8 cellular contexts compared by ENCODE assay signal in genomic region chr6:43060034-43060754, GRCh38. TPM values are rescaled to one million over a fixed set of nuclear protein-coding genes. Genes with fewer than 3 reads are reported as not detected.
DNase-seq lines count a peak whose midpoint lies in the region; ATAC-seq, FAIRE-seq and TF ChIP-seq lines count a peak whose summit lies in the region.

No MANE protein-coding gene starts in this region.

- peak overlapping the region; percentile 99 for H3K27ac Mint-ChIP-seq in CD8-positive, alpha-beta T cell

- H3K9me1 ChIP-seq in keratinocyte (ENCODE audit: control insufficient read depth, extremely low read depth, insufficient read depth, low read length), result no peaks in the 10 kb centered on the region

- in situ Hi-C loops in GM12878 (cut with MboI), result no loop called here

- peaks cover 18% of the 10 kb centered on the region for H3K4me1 ChIP-seq in CD8-positive, alpha-beta T cell (ENCODE audit: insufficient read depth, low read length)
- H3K4me1 ChIP-seq in KMS-11 (ENCODE audit: low read depth, poor library complexity, severe bottlenecking) (peaks cover 16% of the 10 kb centered on the region), GM12878 (ENCODE audit: control insufficient read depth, insufficient read depth, low read length) (peaks cover 3% of the 10 kb centered on the region; the same call in 1 of the 2 replicates), keratinocyte (ENCODE audit: control insufficient read depth, extremely low read depth, insufficient read depth, low read length) (peaks cover 12% of the 10 kb centered on the region)

- H3K9me3 Mint-ChIP-seq in CD8-positive, alpha-beta T cell, result no peaks in the 10 kb centered on the region

- H3K79me2 ChIP-seq in KMS-11 (ENCODE audit: insufficient read depth, low read depth), result peaks cover 13% of the 10 kb centered on the region
- peaks cover 15% of the 10 kb centered on the region for H3K79me2 ChIP-seq in GM12878 (ENCODE audit: control insufficient read depth, insufficient read depth, low read length)
- peaks cover 16% of the 10 kb centered on the region for H3K79me2 ChIP-seq in keratinocyte (ENCODE audit: control insufficient read depth, insufficient read depth, low read length)

- FAIRE-seq in GM12878 (lab: Jason Lieb, UNC) (no peak), keratinocyte (lab: Jason Lieb, UNC) (peak; percentile 23)

- peak overlapping the region; percentile 84 for H3K27ac ChIP-seq in CD8-positive, alpha-beta T cell (ENCODE audit: low read depth, low read length)
- H3K27ac ChIP-seq in KMS-11 (no peak overlapping the region; the same call in 1 of the 2 replicates), GM12878 (ENCODE audit: control insufficient read depth, insufficient read depth) (peak overlapping the region; percentile 87), keratinocyte (ENCODE audit: control insufficient read depth, insufficient read depth, low read length) (peak overlapping the region; percentile 99), substantia nigra (ENCODE audit: low read depth, low read length, poor library complexity, severe bottlenecking) (peak overlapping the region; percentile 79)

- H2AFZ ChIP-seq in KMS-11 (ENCODE audit: low read depth) (peak overlapping the region; percentile 93), GM12878 (ENCODE audit: control insufficient read depth, low read depth, low read length) (peak overlapping the region; percentile 100), keratinocyte (ENCODE audit: control insufficient read depth, low read length) (peak overlapping the region; percentile 99)

- POLR2A ChIA-PET in CD8-positive, alpha-beta T cell (lab: Charles Lee), result interaction anchor here (0.6 to 4.1 kb wide), 11 partner anchors 15 to 367 kb away, joined by 3 to 33 read pairs (median 7); partner anchors contain the start of genes ABCC10, CNPY3, KLHDC3 and MEA1
- POLR2A ChIA-PET in GM12878 (lab: Charles Lee), result interaction anchor here (0.5 to 2.5 kb wide), 8 partner anchors 37 to 314 kb away, joined by 3 to 19 read pairs (median 7); partner anchors contain the start of genes CUL9, KLHDC3, MEA1 and PEX6

- dilution Hi-C loops in keratinocyte (cut with MboI; ENCODE audit: extremely low pct_ligation_motif_present, low sequenced_read_pairs), result no loop called here

- SMC1A ChIA-PET in GM12878 (lab: Charles Lee; ENCODE audit: uncharacterized antibody, unreplicated experiment), result interaction anchor here (1.4 to 1.6 kb wide), 2 partner anchors 86 to 147 kb away, joined by 3 to 6 read pairs; no protein-coding TSS in a partner anchor

- 10% methylated on average over 13 of the region's 15 CpGs for WGBS in GM12878 (ENCODE audit: insufficient coverage, insufficient replicate concordance, low lambda C conversion rate, missing lambda C conversion rate)

- peak overlapping the region; percentile 95 for H3K4me3 Mint-ChIP-seq in CD8-positive, alpha-beta T cell

- no peak for TF ChIP-seq RAD21 in GM12878 (IDR thresholded peaks at IDR 0.05; ENCODE audit: insufficient read depth, low read depth, low read length)

- no peaks in the 10 kb centered on the region for H3K27me3 Mint-ChIP-seq in CD8-positive, alpha-beta T cell (ENCODE audit: low read depth)

- no peak for TF ChIP-seq POLR2A in GM12878 (IDR thresholded peaks at IDR 0.05; ENCODE audit: low read depth, low read length)

- no peak for DNase-seq in CD8-positive, alpha-beta T cell
- DNase-seq in GM12878 (ENCODE audit: low read depth, low spot score) (no peak), keratinocyte (ENCODE audit: low read depth, low spot score) (no peak), substantia nigra (lab: John Stamatoyannopoulos, UW) (peak in 1 of 49 donors; percentile 47), AML-193 (lab: John Stamatoyannopoulos, UW) (no peak), GM19238 (ENCODE audit: insufficient read length, low spot score) (no peak)

- peak overlapping the region; percentile 84; the same call in 1 of the 2 replicates for H3K9ac ChIP-seq in KMS-11
- peak overlapping the region; percentile 83 for H3K9ac ChIP-seq in GM12878 (ENCODE audit: control insufficient read depth, insufficient read depth, low read length)
- H3K9ac ChIP-seq in keratinocyte (ENCODE audit: control insufficient read depth, extremely low read depth, insufficient read depth, low read length), result peak overlapping the region; percentile 98

- BruUV-seq in GM12878 (replicated peaks; lab: Mats Ljungman, UMichigan), result TSS peak; percentile 72

- intact Hi-C loops in CD8-positive, alpha-beta T cell (cut with DNase I, micrococcal nuclease), result loop anchor here in 1 of 2 experiments (2.0 to 5.0 kb wide), 2 partner anchors 111 to 158 kb away; partner anchors contain the start of gene SRF
- intact Hi-C loops in GM12878 (cut with micrococcal nuclease; ENCODE audit: unreplicated experiment), result no loop called here

- H3K4me1 Mint-ChIP-seq in CD8-positive, alpha-beta T cell (ENCODE audit: low read depth), result peaks cover 43% of the 10 kb centered on the region

- H3K36me3 ChIP-seq in CD8-positive, alpha-beta T cell (ENCODE audit: insufficient read depth, low read length), result no peaks in the 10 kb centered on the region
- no peaks in the 10 kb centered on the region for H3K36me3 ChIP-seq in KMS-11 (ENCODE audit: insufficient read depth)
- no peaks in the 10 kb centered on the region; a peak in 2 of 4 replicates for H3K36me3 ChIP-seq in GM12878 (ENCODE audit: control insufficient read depth in 2 of 2, insufficient read depth in 2 of 2, low read length in 1 of 2)
- H3K36me3 ChIP-seq in keratinocyte (ENCODE audit: control insufficient read depth in 2 of 2, extremely low read depth in 1 of 2, insufficient read depth in 2 of 2, low read length in 2 of 2), result peaks cover 6 to 12% of the 10 kb centered on the region in 2 experiments

- H3K4me2 ChIP-seq in KMS-11, result peak overlapping the region; percentile 82
- peak overlapping the region; percentile 97 for H3K4me2 ChIP-seq in GM12878 (ENCODE audit: control insufficient read depth, insufficient read depth)
- H3K4me2 ChIP-seq in keratinocyte (ENCODE audit: control insufficient read depth, extremely low read depth, insufficient read depth, low read depth, low read length), result peak overlapping the region; percentile 90

- no peaks in the 10 kb centered on the region for H4K20me1 ChIP-seq in KMS-11 (ENCODE audit: insufficient read depth)
- no peaks in the 10 kb centered on the region for H4K20me1 ChIP-seq in GM12878 (ENCODE audit: control insufficient read depth, insufficient read depth)
- no peaks in the 10 kb centered on the region for H4K20me1 ChIP-seq in keratinocyte (ENCODE audit: control insufficient read depth, extremely low read depth, insufficient read depth, low read length)

- peak overlapping the region; percentile 81 for H3K4me3 ChIP-seq in CD8-positive, alpha-beta T cell (ENCODE audit: low read depth, low read length)
- H3K4me3 ChIP-seq in KMS-11 (IDR thresholded peaks at IDR 0.05; ENCODE audit: insufficient read depth, low read depth, low read length) (no peak overlapping the region), GM12878 (peak overlapping the region; percentile 79), keratinocyte (ENCODE audit: control insufficient read depth in 2 of 3, extremely low read depth in 1 of 3, insufficient read depth in 2 of 3, low read depth in 1 of 3, low read length in 3 of 3) (peak overlapping the region; percentile 56 to 99 (median 92))

- no peaks in the 10 kb centered on the region for H3K9me3 ChIP-seq in CD8-positive, alpha-beta T cell (ENCODE audit: low read length)
- H3K9me3 ChIP-seq in GM12878 (replicated peaks; ENCODE audit: control insufficient read depth, insufficient read depth, low read length), result no peaks in the 10 kb centered on the region
- no peaks in the 10 kb centered on the region for H3K9me3 ChIP-seq in keratinocyte (ENCODE audit: control insufficient read depth, low read depth, low read length)

- H3K36me3 Mint-ChIP-seq in CD8-positive, alpha-beta T cell, result peaks cover 66% of the 10 kb centered on the region

- TF ChIP-seq EP300 in GM12878 (IDR thresholded peaks at IDR 0.05; ENCODE audit: borderline replicate concordance in 1 of 2, control insufficient read depth in 1 of 2, low read depth in 2 of 2, low read length in 2 of 2), result no peak

- TF ChIP-seq CTCF in CD8-positive, alpha-beta T cell (IDR thresholded peaks at IDR 0.05), result no peak
- TF ChIP-seq CTCF in KMS-11 (conservative IDR thresholded peaks at IDR 0.05; ENCODE audit: low read depth, low read length) (no peak), GM12878 (IDR thresholded peaks at IDR 0.05 in 2 of 3, conservative IDR thresholded peaks at IDR 0.05 in 1 of 3; ENCODE audit: control insufficient read depth in 2 of 3, extremely low read depth in 1 of 3, insufficient read depth in 1 of 3, low read depth in 3 of 3, low read length in 3 of 3) (no peak), keratinocyte (optimal IDR thresholded peaks at IDR 0.05 in 1 of 3, IDR thresholded peaks at IDR 0.05 in 1 of 3, conservative IDR thresholded peaks at IDR 0.05 in 1 of 3; ENCODE audit: extremely low read depth in 1 of 3, insufficient read depth in 2 of 3, low read length in 3 of 3) (no peak)

- no peaks in the 10 kb centered on the region for H3K27me3 ChIP-seq in CD8-positive, alpha-beta T cell (ENCODE audit: insufficient read depth, low read length)
- H3K27me3 ChIP-seq in KMS-11 (ENCODE audit: insufficient read depth, low read depth), result no peaks in the 10 kb centered on the region
- H3K27me3 ChIP-seq in GM12878 (replicated peaks in 1 of 2; ENCODE audit: control insufficient read depth in 2 of 2, insufficient read depth in 2 of 2, low read length in 1 of 2), result no peaks in the 10 kb centered on the region
- H3K27me3 ChIP-seq in keratinocyte (ENCODE audit: control insufficient read depth, extremely low read depth, insufficient read depth, low read length), result no peaks in the 10 kb centered on the region

- RAD21 ChIA-PET in GM12878 (lab: Charles Lee; ENCODE audit: unreplicated experiment), result interaction anchor here (0.8 to 3.0 kb wide), 5 partner anchors 9 to 84 kb away, joined by 3 to 16 read pairs (median 5); partner anchors contain the start of genes KLHDC3 and MEA1

- CTCF ChIA-PET in CD8-positive, alpha-beta T cell (lab: Charles Lee), result interaction anchor here (0.7 to 1.2 kb wide), 3 partner anchors 37 to 158 kb away, joined by 3 to 4 read pairs (median 4); partner anchors contain the start of genes KLHDC3 and MEA1
- CTCF ChIA-PET in GM12878 (lab: Yijun Ruan, JAX), result interaction anchor here (1.4 kb wide), 1 partner anchor 84 kb away, joined by 4 read pairs; no protein-coding TSS in a partner anchor

- no peak for ATAC-seq in CD8-positive, alpha-beta T cell
- ATAC-seq in GM12878, result no peak
- ATAC-seq in HG02588 (IDR thresholded peaks at IDR 0.05; ENCODE audit: unreplicated experiment), result no peak

RNA-seq across cellular contexts. Expression of gene KLC4, which starts 0.8 kb away (rescaled TPM):
- 10 to 100 TPM; 42.1 to 57.4 TPM for total RNA-seq in CD8-positive, alpha-beta T cell
- total RNA-seq in GM12878 (2013; cell fraction: nucleolus; rRNA removed), result 33.4 and 33.8 TPM in 2 replicates
- 8.4 TPM in 2 replicates for total RNA-seq in GM12878 (2014; rRNA removed)
- total RNA-seq in GM12878 (2014; rRNA removed; fragmentation: Illumina TruSeq; extraction: Trizol), result 4.2 and 4.8 TPM in 2 replicates
- total RNA-seq in GM12878 (2021), result 9.5 and 11.8 TPM in 2 replicates
- 10.7 TPM for polyA plus RNA-seq in GM12878 (2011; ENCODE audit: low read depth)
- 11.0 and 13.4 TPM in 2 replicates for polyA plus RNA-seq in GM12878 (2011; rRNA removed)
- polyA plus RNA-seq in GM12878 (2011; cell fraction: cytosol; rRNA removed), result 10.3 and 13.1 TPM in 2 replicates
- polyA plus RNA-seq in GM12878 (2011; cell fraction: nucleus; rRNA removed), result 54.8 and 62.8 TPM in 2 replicates
- 16.8 and 17.7 TPM in 2 replicates for polyA plus RNA-seq in GM12878 (2012)
- 3.5 and 6.2 TPM in 2 replicates for polyA plus RNA-seq in GM12878 (2014; fragmentation: Illumina TruSeq; extraction: Trizol)
- polyA plus RNA-seq in GM12878 (2014; fragmentation: Nextera tagmentation; extraction: Ambion mirVana), result 1 to 10 TPM in 1 of 2 experiments, under 1 TPM in 1; 0.90 to 2.4 TPM
- 7.5 and 10.1 TPM in 2 replicates for polyA plus RNA-seq in GM12878 (2014; rRNA removed)
- polyA plus RNA-seq in GM12878 (2016; fragmentation: Nextera tagmentation; extraction: Ambion mirVana), result 1 to 10 TPM; 6.3 to 7.9 TPM
- polyA minus RNA-seq in GM12878 (2011; rRNA and poly(A)+ RNA removed), result 10.5 and 14.0 TPM in 2 replicates
- polyA minus RNA-seq in GM12878 (2011; cell fraction: cytosol; rRNA and poly(A)+ RNA removed), result 2.9 and 5.6 TPM in 2 replicates
- polyA minus RNA-seq in GM12878 (2011; cell fraction: nucleus; rRNA and poly(A)+ RNA removed), result 15.2 and 21.5 TPM in 2 replicates
- polyA plus RNA-seq in keratinocyte, result 8.3 to 15.2 TPM (median 8.8 TPM) in 3 replicates
- polyA plus RNA-seq in keratinocyte (2011; ENCODE audit: low read depth), result 7.9 TPM
- polyA plus RNA-seq in keratinocyte (2011; cell fraction: cytosol; rRNA removed), result 3.9 and 5.4 TPM in 2 replicates
- polyA plus RNA-seq in keratinocyte (2011; cell fraction: nucleus; rRNA removed), result 24.8 and 29.9 TPM in 2 replicates
- polyA plus RNA-seq in keratinocyte (2012; ENCODE audit: low replicate concordance), result 9.3 and 10.9 TPM in 2 replicates
- 8.7 to 20.4 TPM (median 12.8 TPM) in 3 replicates for polyA minus RNA-seq in keratinocyte
- polyA minus RNA-seq in keratinocyte (2011; cell fraction: cytosol; rRNA and poly(A)+ RNA removed), result 6.7 TPM
- polyA minus RNA-seq in keratinocyte (2011; cell fraction: nucleus; rRNA and poly(A)+ RNA removed), result 6.4 and 11.9 TPM in 2 replicates

RNA-seq across cellular contexts. Expression of gene MRPL2, which starts 1.0 kb away (rescaled TPM):
- total RNA-seq in CD8-positive, alpha-beta T cell, result 10 to 100 TPM; 38.9 to 41.6 TPM
- 20.0 and 20.1 TPM in 2 replicates for total RNA-seq in GM12878 (2013; cell fraction: nucleolus; rRNA removed)
- 33.2 and 34.8 TPM in 2 replicates for total RNA-seq in GM12878 (2014; rRNA removed)
- 32.7 and 38.6 TPM in 2 replicates for total RNA-seq in GM12878 (2014; rRNA removed; fragmentation: Illumina TruSeq; extraction: Trizol)
- total RNA-seq in GM12878 (2021), result 95.0 and 100 TPM in 2 replicates
- 15.7 TPM for polyA plus RNA-seq in GM12878 (2011; ENCODE audit: low read depth)
- 19.7 and 44.5 TPM in 2 replicates for polyA plus RNA-seq in GM12878 (2011; rRNA removed)
- polyA plus RNA-seq in GM12878 (2011; cell fraction: cytosol; rRNA removed), result 44.2 and 56.0 TPM in 2 replicates
- polyA plus RNA-seq in GM12878 (2011; cell fraction: nucleus; rRNA removed), result 41.5 and 42.3 TPM in 2 replicates
- polyA plus RNA-seq in GM12878 (2012), result 63.1 and 66.6 TPM in 2 replicates
- 43.1 and 59.7 TPM in 2 replicates for polyA plus RNA-seq in GM12878 (2014; fragmentation: Illumina TruSeq; extraction: Trizol)
- polyA plus RNA-seq in GM12878 (2014; fragmentation: Nextera tagmentation; extraction: Ambion mirVana), result 10 to 100 TPM; 29.7 to 42.1 TPM
- polyA plus RNA-seq in GM12878 (2014; rRNA removed), result 56.0 and 56.6 TPM in 2 replicates
- polyA plus RNA-seq in GM12878 (2016; fragmentation: Nextera tagmentation; extraction: Ambion mirVana), result 100 to 1,000 TPM; 120 to 125 TPM
- 23.8 and 31.3 TPM in 2 replicates for polyA minus RNA-seq in GM12878 (2011; rRNA and poly(A)+ RNA removed)
- 10.7 and 26.8 TPM in 2 replicates for polyA minus RNA-seq in GM12878 (2011; cell fraction: cytosol; rRNA and poly(A)+ RNA removed)
- polyA minus RNA-seq in GM12878 (2011; cell fraction: nucleus; rRNA and poly(A)+ RNA removed), result 11.4 and 18.5 TPM in 2 replicates
- 25.6 to 36.0 TPM (median 27.4 TPM) in 3 replicates for polyA plus RNA-seq in keratinocyte
- polyA plus RNA-seq in keratinocyte (2011; ENCODE audit: low read depth), result 21.2 TPM
- polyA plus RNA-seq in keratinocyte (2011; cell fraction: cytosol; rRNA removed), result 13.2 and 21.0 TPM in 2 replicates
- polyA plus RNA-seq in keratinocyte (2011; cell fraction: nucleus; rRNA removed), result 24.3 and 33.7 TPM in 2 replicates
- polyA plus RNA-seq in keratinocyte (2012; ENCODE audit: low replicate concordance), result 52.2 and 59.4 TPM in 2 replicates
- polyA minus RNA-seq in keratinocyte, result 12.1 to 26.4 TPM (median 12.9 TPM) in 3 replicates
- 37.8 TPM for polyA minus RNA-seq in keratinocyte (2011; cell fraction: cytosol; rRNA and poly(A)+ RNA removed)
- 6.5 and 8.2 TPM in 2 replicates for polyA minus RNA-seq in keratinocyte (2011; cell fraction: nucleus; rRNA and poly(A)+ RNA removed)

RNA-seq across cellular contexts. Expression of gene CUL7, which starts 6.5 kb away (rescaled TPM):
- 1 to 10 TPM; 5.2 to 5.4 TPM for total RNA-seq in CD8-positive, alpha-beta T cell
- 38.0 and 44.3 TPM in 2 replicates for total RNA-seq in GM12878 (2013; cell fraction: nucleolus; rRNA removed)
- 10.6 and 10.8 TPM in 2 replicates for total RNA-seq in GM12878 (2014; rRNA removed)
- 6.0 TPM in 2 replicates for total RNA-seq in GM12878 (2014; rRNA removed; fragmentation: Illumina TruSeq; extraction: Trizol)
- total RNA-seq in GM12878 (2021), result 15.6 and 15.8 TPM in 2 replicates
- 8.7 TPM for polyA plus RNA-seq in GM12878 (2011; ENCODE audit: low read depth)
- 9.2 and 18.4 TPM in 2 replicates for polyA plus RNA-seq in GM12878 (2011; rRNA removed)
- 22.5 and 25.4 TPM in 2 replicates for polyA plus RNA-seq in GM12878 (2011; cell fraction: cytosol; rRNA removed)
- 91.6 and 101 TPM in 2 replicates for polyA plus RNA-seq in GM12878 (2011; cell fraction: nucleus; rRNA removed)
- polyA plus RNA-seq in GM12878 (2012), result 17.9 and 22.8 TPM in 2 replicates
- polyA plus RNA-seq in GM12878 (2014; fragmentation: Illumina TruSeq; extraction: Trizol), result 4.6 and 7.3 TPM in 2 replicates
- 1 to 10 TPM in 1 of 2 experiments, under 1 TPM in 1; 0.66 to 1.1 TPM for polyA plus RNA-seq in GM12878 (2014; fragmentation: Nextera tagmentation; extraction: Ambion mirVana)
- polyA plus RNA-seq in GM12878 (2014; rRNA removed), result 12.8 and 14.1 TPM in 2 replicates
- polyA plus RNA-seq in GM12878 (2016; fragmentation: Nextera tagmentation; extraction: Ambion mirVana), result 10 to 100 TPM; 11.0 to 11.1 TPM
- 24.1 and 34.4 TPM in 2 replicates for polyA minus RNA-seq in GM12878 (2011; rRNA and poly(A)+ RNA removed)
- polyA minus RNA-seq in GM12878 (2011; cell fraction: cytosol; rRNA and poly(A)+ RNA removed), result 9.5 and 11.5 TPM in 2 replicates
- 20.7 and 29.7 TPM in 2 replicates for polyA minus RNA-seq in GM12878 (2011; cell fraction: nucleus; rRNA and poly(A)+ RNA removed)
- polyA plus RNA-seq in keratinocyte, result 8.1 to 15.0 TPM (median 10.4 TPM) in 3 replicates
- 4.6 TPM for polyA plus RNA-seq in keratinocyte (2011; ENCODE audit: low read depth)
- polyA plus RNA-seq in keratinocyte (2011; cell fraction: cytosol; rRNA removed), result 5.7 and 8.6 TPM in 2 replicates
- 23.8 and 29.9 TPM in 2 replicates for polyA plus RNA-seq in keratinocyte (2011; cell fraction: nucleus; rRNA removed)
- polyA plus RNA-seq in keratinocyte (2012; ENCODE audit: low replicate concordance), result 8.8 and 10.9 TPM in 2 replicates
- polyA minus RNA-seq in keratinocyte, result 20.3 to 34.4 TPM (median 20.9 TPM) in 3 replicates
- polyA minus RNA-seq in keratinocyte (2011; cell fraction: cytosol; rRNA and poly(A)+ RNA removed), result 13.4 TPM
- 22.1 and 22.4 TPM in 2 replicates for polyA minus RNA-seq in keratinocyte (2011; cell fraction: nucleus; rRNA and poly(A)+ RNA removed)

RNA-seq across cellular contexts. Expression of gene PTK7, which starts 15.9 kb away (rescaled TPM):
- total RNA-seq in CD8-positive, alpha-beta T cell, result 10 to 100 TPM in 1 of 2 experiments, 1 to 10 TPM in 1; 9.9 to 11.5 TPM
- 20.8 and 24.5 TPM in 2 replicates for total RNA-seq in GM12878 (2013; cell fraction: nucleolus; rRNA removed)
- total RNA-seq in GM12878 (2014; rRNA removed), result 3.3 and 4.1 TPM in 2 replicates
- total RNA-seq in GM12878 (2014; rRNA removed; fragmentation: Illumina TruSeq; extraction: Trizol), result 2.1 and 2.7 TPM in 2 replicates
- total RNA-seq in GM12878 (2021), result 6.2 TPM in 2 replicates
- 1.3 TPM for polyA plus RNA-seq in GM12878 (2011; ENCODE audit: low read depth)
- polyA plus RNA-seq in GM12878 (2011; rRNA removed), result 10.7 and 14.4 TPM in 2 replicates
- polyA plus RNA-seq in GM12878 (2011; cell fraction: cytosol; rRNA removed), result 14.6 and 18.5 TPM in 2 replicates
- 67.6 and 95.6 TPM in 2 replicates for polyA plus RNA-seq in GM12878 (2011; cell fraction: nucleus; rRNA removed)
- polyA plus RNA-seq in GM12878 (2012), result 2.8 and 3.7 TPM in 2 replicates
- polyA plus RNA-seq in GM12878 (2014; fragmentation: Illumina TruSeq; extraction: Trizol), result 2.4 TPM in 2 replicates
- under 1 TPM in 1 of 2 experiments, not detected in 1; 0.18 TPM for polyA plus RNA-seq in GM12878 (2014; fragmentation: Nextera tagmentation; extraction: Ambion mirVana)
- polyA plus RNA-seq in GM12878 (2014; rRNA removed), result 5.4 and 6.4 TPM in 2 replicates
- polyA plus RNA-seq in GM12878 (2016; fragmentation: Nextera tagmentation; extraction: Ambion mirVana), result 1 to 10 TPM; 3.2 to 5.0 TPM
- 16.1 and 27.0 TPM in 2 replicates for polyA minus RNA-seq in GM12878 (2011; rRNA and poly(A)+ RNA removed)
- polyA minus RNA-seq in GM12878 (2011; cell fraction: cytosol; rRNA and poly(A)+ RNA removed), result 8.3 and 12.3 TPM in 2 replicates
- 16.9 and 25.0 TPM in 2 replicates for polyA minus RNA-seq in GM12878 (2011; cell fraction: nucleus; rRNA and poly(A)+ RNA removed)
- 58.8 to 88.8 TPM (median 81.0 TPM) in 3 replicates for polyA plus RNA-seq in keratinocyte
- polyA plus RNA-seq in keratinocyte (2011; ENCODE audit: low read depth), result 20.5 TPM
- polyA plus RNA-seq in keratinocyte (2011; cell fraction: cytosol; rRNA removed), result 21.2 and 28.8 TPM in 2 replicates
- 174 and 213 TPM in 2 replicates for polyA plus RNA-seq in keratinocyte (2011; cell fraction: nucleus; rRNA removed)
- polyA plus RNA-seq in keratinocyte (2012; ENCODE audit: low replicate concordance), result 65.4 and 87.7 TPM in 2 replicates
- polyA minus RNA-seq in keratinocyte, result 137 to 183 TPM (median 148 TPM) in 3 replicates
- polyA minus RNA-seq in keratinocyte (2011; cell fraction: cytosol; rRNA and poly(A)+ RNA removed), result 114 TPM
- polyA minus RNA-seq in keratinocyte (2011; cell fraction: nucleus; rRNA and poly(A)+ RNA removed), result 207 and 218 TPM in 2 replicates

RNA-seq across cellular contexts. Expression of gene RRP36, which starts 38.8 kb away (rescaled TPM):
- 10 to 100 TPM; 20.1 to 20.2 TPM for total RNA-seq in CD8-positive, alpha-beta T cell
- total RNA-seq in GM12878 (2013; cell fraction: nucleolus; rRNA removed), result 13.5 and 14.9 TPM in 2 replicates
- 74.6 and 83.6 TPM in 2 replicates for total RNA-seq in GM12878 (2014; rRNA removed)
- total RNA-seq in GM12878 (2014; rRNA removed; fragmentation: Illumina TruSeq; extraction: Trizol), result 74.0 and 83.2 TPM in 2 replicates
- 59.8 and 61.7 TPM in 2 replicates for total RNA-seq in GM12878 (2021)
- 30.5 TPM for polyA plus RNA-seq in GM12878 (2011; ENCODE audit: low read depth)
- 43.8 and 44.9 TPM in 2 replicates for polyA plus RNA-seq in GM12878 (2011; rRNA removed)
- 32.7 and 41.9 TPM in 2 replicates for polyA plus RNA-seq in GM12878 (2011; cell fraction: cytosol; rRNA removed)
- 16.6 and 18.2 TPM in 2 replicates for polyA plus RNA-seq in GM12878 (2011; cell fraction: nucleus; rRNA removed)
- 30.4 and 33.5 TPM in 2 replicates for polyA plus RNA-seq in GM12878 (2012)
- 62.3 and 73.3 TPM in 2 replicates for polyA plus RNA-seq in GM12878 (2014; fragmentation: Illumina TruSeq; extraction: Trizol)
- 10 to 100 TPM; 17.6 to 34.7 TPM for polyA plus RNA-seq in GM12878 (2014; fragmentation: Nextera tagmentation; extraction: Ambion mirVana)
- polyA plus RNA-seq in GM12878 (2014; rRNA removed), result 66.1 and 75.9 TPM in 2 replicates
- 100 to 1,000 TPM; 100 to 101 TPM for polyA plus RNA-seq in GM12878 (2016; fragmentation: Nextera tagmentation; extraction: Ambion mirVana)
- 34.8 and 35.0 TPM in 2 replicates for polyA minus RNA-seq in GM12878 (2011; rRNA and poly(A)+ RNA removed)
- polyA minus RNA-seq in GM12878 (2011; cell fraction: cytosol; rRNA and poly(A)+ RNA removed), result 20.6 and 20.7 TPM in 2 replicates
- polyA minus RNA-seq in GM12878 (2011; cell fraction: nucleus; rRNA and poly(A)+ RNA removed), result 3.7 and 6.6 TPM in 2 replicates
- polyA plus RNA-seq in keratinocyte, result 57.1 to 101 TPM (median 67.5 TPM) in 3 replicates
- 82.9 TPM for polyA plus RNA-seq in keratinocyte (2011; ENCODE audit: low read depth)
- polyA plus RNA-seq in keratinocyte (2011; cell fraction: cytosol; rRNA removed), result 55.6 and 75.1 TPM in 2 replicates
- polyA plus RNA-seq in keratinocyte (2011; cell fraction: nucleus; rRNA removed), result 42.1 and 44.9 TPM in 2 replicates
- 47.1 and 102 TPM in 2 replicates for polyA plus RNA-seq in keratinocyte (2012; ENCODE audit: low replicate concordance)
- polyA minus RNA-seq in keratinocyte, result 34.9 to 68.6 TPM (median 53.6 TPM) in 3 replicates
- 42.0 TPM for polyA minus RNA-seq in keratinocyte (2011; cell fraction: cytosol; rRNA and poly(A)+ RNA removed)
- polyA minus RNA-seq in keratinocyte (2011; cell fraction: nucleus; rRNA and poly(A)+ RNA removed), result 13.5 and 25.3 TPM in 2 replicates
